Comparison of ENCODE assay signal across 15 cellular contexts in genomic region chr12:114679452-114679875, GRCh38. TPM values are rescaled to one million over a fixed set of nuclear protein-coding genes. Genes with fewer than 3 reads are reported as not detected.
DNase-seq lines count a peak whose midpoint lies in the region; ATAC-seq and TF ChIP-seq lines count a peak whose summit lies in the region.
"Had no signal": no experiment of that assay in that cellular context is flagged by ENCODE, and none has a peak within 500 bp of the region (broad histone marks: within the 10 kb centered on the region; RNA-seq: fewer than 3 reads in every experiment).

No MANE protein-coding gene starts in this region.

- POLR2A ChIA-PET in BJ (lab: Charles Lee), result interaction anchor here (1.1 kb wide), 1 partner anchor 11 kb away, joined by 3 read pairs; no protein-coding TSS in a partner anchor

- 77 to 80% (median 78%) methylated on average over 10 of the region's 10 CpGs for WGBS in psoas muscle, 3 donors

- ATAC-seq in foreskin keratinocyte (no peak), psoas muscle (no peak), HG03521 (IDR thresholded peaks at IDR 0.05; ENCODE audit: unreplicated experiment) (no peak), HG02623 (IDR thresholded peaks at IDR 0.05; ENCODE audit: unreplicated experiment) (no peak)
- ATAC-seq: sciatic nerve had no signal

- DNase-seq in BJ (ENCODE audit: low read depth), result no peak
- DNase-seq in foreskin keratinocyte, result no peak
- no peak for DNase-seq in psoas muscle
- no peak for DNase-seq in NCI-H2196 (lab: John Stamatoyannopoulos, UW; ENCODE audit: unreplicated experiment)
- no peak for DNase-seq in activated CD4-positive, alpha-beta T cell treated with anti-CD3 and anti-CD28 coated beads for 1 hour
- DNase-seq: activated CD4-positive, alpha-beta T cell treated with anti-CD3 and anti-CD28 coated beads for 48 hours; activated effector memory CD4-positive, alpha-beta T cell treated with anti-CD3 and anti-CD28 coated beads, Interleukin-2, amount 50 U/mL, for 16 hours; CD4-positive, CD25-positive, alpha-beta regulatory T cell; NCI-H187; NK-92 treated with Interleukin-12 subunit alpha and Interleukin-12 subunit beta, amount 100 ng/mL, for 24 hours; SW 1271 had no signal

- CTCF ChIA-PET in BJ (lab: Yijun Ruan, JAX), result interaction anchor here (1.0 kb wide), 1 partner anchor 1074 kb away, joined by 3 read pairs; no protein-coding TSS in a partner anchor

- H3K27me3 ChIP-seq in BJ (ENCODE audit: control insufficient read depth, insufficient read depth, low read length) (no peaks in the 10 kb centered on the region), foreskin keratinocyte (no peaks in the 10 kb centered on the region), psoas muscle (ENCODE audit: insufficient read depth in 3 of 3, low read length in 2 of 3) (no peaks in the 10 kb centered on the region)

- peaks cover 37% of the 10 kb centered on the region for H3K4me1 ChIP-seq in foreskin keratinocyte
- no peaks in the 10 kb centered on the region for H3K4me1 ChIP-seq in psoas muscle

- H3K27ac ChIP-seq in VCaP, result peak overlapping the region; percentile 97
- H3K27ac ChIP-seq in foreskin keratinocyte, result peak overlapping the region; percentile 86
- no peak overlapping the region for H3K27ac ChIP-seq in psoas muscle

- peaks cover 35% of the 10 kb centered on the region for H3K36me3 ChIP-seq in BJ (ENCODE audit: control insufficient read depth, insufficient read depth, low read length)
- H3K36me3 ChIP-seq in psoas muscle (ENCODE audit: insufficient read depth in 1 of 2, low read depth in 1 of 2), result peaks cover 6 to 59% of the 10 kb centered on the region in 2 donors

- peak overlapping the region; percentile 93 for H3K4me3 ChIP-seq in BJ (ENCODE audit: low read depth, low read length)
- H3K4me3 ChIP-seq in psoas muscle, result peak overlapping the region; percentile 78

- TF ChIP-seq CTCF in BJ (IDR thresholded peaks at IDR 0.05; ENCODE audit: insufficient read depth, low read depth, low read length) (no peak), VCaP (conservative IDR thresholded peaks at IDR 0.05) (no peak), foreskin keratinocyte (conservative IDR thresholded peaks at IDR 0.05) (no peak), psoas muscle (IDR thresholded peaks at IDR 0.05) (no peak)

- H3K9me3 ChIP-seq in psoas muscle, result no peaks in the 10 kb centered on the region

- intact Hi-C loops in psoas muscle (cut with DNase I), result loop anchor here in 1 of 2 donors (10.0 kb wide), 1 partner anchor 655 kb away; no protein-coding TSS in a partner anchor

RNA-seq across cellular contexts. Expression of gene TBX3, which starts 4.5 kb away (rescaled TPM):
- 66.4 and 75.7 TPM in 2 replicates for polyA plus RNA-seq in BJ (2011; rRNA removed)
- 71.2 and 93.8 TPM in 2 replicates for polyA minus RNA-seq in BJ (2011; rRNA and poly(A)+ RNA removed)
- 25.1 and 33.5 TPM in 2 replicates for total RNA-seq in foreskin keratinocyte
- polyA plus RNA-seq in foreskin keratinocyte, result 10.3 and 11.9 TPM in 2 replicates
- 10 to 100 TPM in 3 of 4 donors, 1 to 10 TPM in 1; 7.4 to 50.8 (median 30.8) TPM for total RNA-seq in psoas muscle
- 10 to 100 TPM in 1 of 3 donors, 1 to 10 TPM in 2; 5.0 to 15.8 (median 9.8) TPM for polyA plus RNA-seq in psoas muscle
- total RNA-seq: CD4-positive, CD25-positive, alpha-beta regulatory T cell had no signal
- polyA plus RNA-seq: CD4-positive, CD25-positive, alpha-beta regulatory T cell had no signal
